9 cellular contexts compared by ENCODE assay signal in the genomic region with DNA sequence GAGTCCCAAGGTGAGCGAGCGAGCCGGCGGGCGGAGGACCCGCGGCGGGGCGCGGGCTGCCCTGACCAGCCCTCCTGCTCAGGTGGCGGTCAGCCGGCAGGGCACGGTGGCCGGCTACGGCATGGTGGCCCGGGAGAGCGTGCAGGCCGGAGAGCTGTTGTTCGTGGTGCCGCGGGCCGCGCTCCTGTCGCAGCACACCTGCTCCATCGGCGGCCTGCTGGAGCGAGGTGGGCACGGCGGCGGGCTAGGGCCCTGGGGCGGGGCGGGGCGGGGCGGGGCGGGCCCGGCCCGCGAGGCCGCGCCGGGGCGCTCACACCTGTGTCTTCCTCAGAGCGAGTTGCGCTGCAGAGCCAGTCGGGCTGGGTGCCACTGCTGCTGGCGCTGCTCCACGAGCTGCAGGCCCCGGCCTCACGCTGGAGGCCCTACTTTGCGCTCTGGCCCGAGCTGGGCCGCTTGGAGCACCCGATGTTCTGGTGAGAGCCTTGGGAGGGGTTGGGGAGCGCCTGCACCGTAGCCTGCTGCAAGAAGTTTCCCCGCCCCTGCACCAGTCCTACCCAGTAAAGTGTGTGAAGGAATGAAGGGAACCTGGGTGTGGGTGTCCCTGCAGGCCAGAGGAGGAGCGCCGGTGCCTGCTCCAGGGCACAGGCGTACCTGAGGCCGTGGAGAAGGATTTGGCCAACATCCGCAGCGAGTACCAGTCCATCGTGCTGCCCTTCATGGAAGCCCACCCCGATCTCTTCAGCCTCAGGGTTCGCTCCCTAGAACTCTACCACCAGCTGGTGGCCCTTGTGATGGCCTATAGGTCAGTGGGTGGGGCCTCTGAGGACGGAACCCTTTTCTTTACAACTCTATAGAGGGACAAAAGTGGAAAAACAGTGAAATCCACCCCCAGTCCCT. TPM values are rescaled to one million over a fixed set of nuclear protein-coding genes. Genes with fewer than 3 reads are reported as not detected.
A peak's percentile ranks its signal among the peaks of the same experiment; 100 is the strongest.
DNase-seq lines count a peak whose midpoint lies in the region; ATAC-seq, FAIRE-seq and TF ChIP-seq lines count a peak whose summit lies in the region.
"Had no signal": no experiment of that assay in that cellular context is flagged by ENCODE, and none has a peak within 500 bp of the region (broad histone marks: within the 10 kb centered on the region; RNA-seq: fewer than 3 reads in every experiment).

No MANE protein-coding gene starts in this region.

- CTCF ChIA-PET in activated CD4-positive, alpha-beta T cell treated with anti-CD3 and anti-CD28 coated beads, Interleukin-2, amount 10 ng/mL, durations not matched to agents 7 days and 5 days (lab: Charles Lee), result interaction anchor here (0.6 to 1.8 kb wide), 2 partner anchors 32 to 240 kb away, joined by 4 to 6 read pairs; no protein-coding TSS in a partner anchor
- CTCF ChIA-PET in endothelial cell of umbilical vein (lab: Charles Lee), result interaction anchor here (1.0 to 3.4 kb wide), 4 partner anchors 28 to 240 kb away, joined by 3 to 13 read pairs (median 6); no protein-coding TSS in a partner anchor

- peaks cover 45% of the 10 kb centered on the region for H3K4me1 Mint-ChIP-seq in activated CD4-positive, alpha-beta T cell treated with anti-CD3 and anti-CD28 coated beads, Interleukin-2, amount 10 ng/mL, durations not matched to agents 7 days and 5 days
- H3K4me1 Mint-ChIP-seq in naive B cell, result peaks cover 13 to 27% (median 23%) of the 10 kb centered on the region in 3 donors

- H3K4me1 ChIP-seq in HUES64 (ENCODE audit: insufficient read depth, low read length), result peaks cover 7% of the 10 kb centered on the region; the same call in 1 of the 2 replicates
- peaks cover 12% of the 10 kb centered on the region for H3K4me1 ChIP-seq in endothelial cell of umbilical vein (ENCODE audit: control insufficient read depth, extremely low read depth, insufficient read depth, low read length)

- H3K9ac ChIP-seq in HUES64 (ENCODE audit: low read depth, low read length) (peak overlapping the region; percentile 87), endothelial cell of umbilical vein (replicated peaks; ENCODE audit: extremely low read depth, insufficient read depth, low read length) (peak overlapping the region; percentile 59)

- no peak for TF ChIP-seq POLR2A in endothelial cell of umbilical vein (IDR thresholded peaks at IDR 0.05; ENCODE audit: low read depth, low read length)

- H3K27ac Mint-ChIP-seq in activated CD4-positive, alpha-beta T cell treated with anti-CD3 and anti-CD28 coated beads, Interleukin-2, amount 10 ng/mL, durations not matched to agents 7 days and 5 days, result peak overlapping the region; percentile 86
- H3K27ac Mint-ChIP-seq in naive B cell, result peak overlapping the region in 1 of 6 donors; percentile 85

- intact Hi-C loops in endothelial cell of umbilical vein (cut with micrococcal nuclease), result loop anchor here (5.0 kb wide), 1 partner anchor 111 kb away; a partner anchor contains a TSS

- ATAC-seq in GM21526 (IDR thresholded peaks at IDR 0.05; ENCODE audit: low FRiP score, unreplicated experiment) (peak; percentile 53), naive B cell (ENCODE audit: low read depth in 2 of 2) (peak; percentile 74)

- H3K9me3 ChIP-seq in HUES64 (ENCODE audit: insufficient read depth, low read depth, low read length) (no peaks in the 10 kb centered on the region), endothelial cell of umbilical vein (replicated peaks; ENCODE audit: control insufficient read depth, insufficient read depth, low read length) (no peaks in the 10 kb centered on the region)

- DNase-seq in G401 (ENCODE audit: low spot score) (peak; percentile 30), endothelial cell of umbilical vein (ENCODE audit: low read depth, low spot score) (no peak), naive B cell (peak; percentile 47), urothelium cell line (ENCODE audit: low spot score) (peak; percentile 54), hippocampal formation (lab: John Stamatoyannopoulos, UW) (no peak)
- DNase-seq in activated CD4-positive, alpha-beta T cell treated with anti-CD3 and anti-CD28 coated beads, Interleukin-2, amount 10 ng/mL, durations not matched to agents 7 days and 5 days, result peak; percentile 40

- FAIRE-seq in endothelial cell of umbilical vein (lab: Jason Lieb, UNC) (no peak), urothelium cell line (lab: Jason Lieb, UNC) (no peak)
- FAIRE-seq: TTC549 had no signal

- peak overlapping the region; percentile 56 for H3K4me2 ChIP-seq in endothelial cell of umbilical vein (ENCODE audit: insufficient read depth, low read length)

- H3K9me1 ChIP-seq in endothelial cell of umbilical vein (replicated peaks; ENCODE audit: control insufficient read depth, extremely low read depth, insufficient read depth, low read length), result no peaks in the 10 kb centered on the region

- H3K27me3 Mint-ChIP-seq in activated CD4-positive, alpha-beta T cell treated with anti-CD3 and anti-CD28 coated beads, Interleukin-2, amount 10 ng/mL, durations not matched to agents 7 days and 5 days, result no peaks in the 10 kb centered on the region
- H3K27me3 Mint-ChIP-seq in naive B cell, result no peaks in the 10 kb centered on the region

- TF ChIP-seq CTCF in endothelial cell of umbilical vein (IDR thresholded peaks at IDR 0.05; ENCODE audit: extremely low read depth in 1 of 2, insufficient read depth in 1 of 2, low read depth in 1 of 2, low read length in 2 of 2), result no peak

- H4K20me1 ChIP-seq in endothelial cell of umbilical vein (replicated peaks; ENCODE audit: control insufficient read depth, extremely low read depth, insufficient read depth, low read length), result no peaks in the 10 kb centered on the region

- peak overlapping the region; percentile 72 for H3K4me3 Mint-ChIP-seq in activated CD4-positive, alpha-beta T cell treated with anti-CD3 and anti-CD28 coated beads, Interleukin-2, amount 10 ng/mL, durations not matched to agents 7 days and 5 days
- peak overlapping the region; percentile 84 to 97 (median 94) for H3K4me3 Mint-ChIP-seq in naive B cell

- H3K36me3 Mint-ChIP-seq in activated CD4-positive, alpha-beta T cell treated with anti-CD3 and anti-CD28 coated beads, Interleukin-2, amount 10 ng/mL, durations not matched to agents 7 days and 5 days (ENCODE audit: low read depth), result peaks cover 27% of the 10 kb centered on the region
- peaks cover 0 to 11% of the 10 kb centered on the region in 2 donors for H3K36me3 Mint-ChIP-seq in naive B cell

- H3K9me3 Mint-ChIP-seq in activated CD4-positive, alpha-beta T cell treated with anti-CD3 and anti-CD28 coated beads, Interleukin-2, amount 10 ng/mL, durations not matched to agents 7 days and 5 days, result no peaks in the 10 kb centered on the region
- no peaks in the 10 kb centered on the region for H3K9me3 Mint-ChIP-seq in naive B cell

- H3K79me2 ChIP-seq in endothelial cell of umbilical vein (ENCODE audit: control insufficient read depth, insufficient read depth, low read length), result no peaks in the 10 kb centered on the region

- no peak overlapping the region for H2AFZ ChIP-seq in endothelial cell of umbilical vein (ENCODE audit: low read depth, low read length)

- peak overlapping the region; percentile 76 for H3K27ac ChIP-seq in HUES64 (ENCODE audit: low read depth, low read length)
- peak overlapping the region; percentile 50 for H3K27ac ChIP-seq in endothelial cell of umbilical vein (ENCODE audit: insufficient read depth, low read depth, low read length)

- dilution Hi-C loops in endothelial cell of umbilical vein (cut with MboI; ENCODE audit: extremely low pct_ligation_motif_present, low sequenced_read_pairs), result no loop called here

- H3K4me3 ChIP-seq in HUES64 (ENCODE audit: low read length), result peak overlapping the region; percentile 66
- peak overlapping the region; percentile 32 to 70 (median 63) for H3K4me3 ChIP-seq in endothelial cell of umbilical vein (replicated peaks in 1 of 3; ENCODE audit: insufficient read depth in 1 of 3, low read depth in 1 of 3, low read length in 3 of 3)

- in situ Hi-C loops in G401 (cut with HindIII; ENCODE audit: low sequenced_read_pairs), result no loop called here

- H3K27me3 ChIP-seq in HUES64 (ENCODE audit: insufficient read depth, low read length) (no peaks in the 10 kb centered on the region), endothelial cell of umbilical vein (ENCODE audit: control insufficient read depth in 2 of 2, insufficient read depth in 2 of 2, low read length in 2 of 2) (no peaks in the 10 kb centered on the region)

- peaks cover 48% of the 10 kb centered on the region for H3K36me3 ChIP-seq in HUES64 (ENCODE audit: insufficient read depth, low read length)
- peaks cover 22 to 35% of the 10 kb centered on the region in 2 experiments for H3K36me3 ChIP-seq in endothelial cell of umbilical vein (ENCODE audit: control insufficient read depth in 2 of 2, extremely low read depth in 1 of 2, insufficient read depth in 2 of 2, low read length in 2 of 2)

- POLR2A ChIA-PET in activated CD4-positive, alpha-beta T cell treated with anti-CD3 and anti-CD28 coated beads, Interleukin-2, amount 10 ng/mL, durations not matched to agents 7 days and 5 days (lab: Charles Lee), result no interaction called here
- POLR2A ChIA-PET in endothelial cell of umbilical vein (lab: Charles Lee), result no interaction called here

- BruUV-seq in endothelial cell of umbilical vein (replicated peaks; lab: Mats Ljungman, UMichigan), result no TSS peak

- WGBS in HUES64, result 12% methylated on average over 65 of the region's 66 CpGs

RNA-seq across cellular contexts. Expression of a gene that starts 0.8 kb away (rescaled TPM):
- total RNA-seq in G401 (2014; rRNA removed; shearing (Covaris generic)), result 18.6 and 21.3 TPM in 2 replicates
- 26.5 TPM for polyA plus RNA-seq in HUES64 (2013, experiment 1 of 2)
- polyA plus RNA-seq in HUES64 (2013, experiment 2 of 2), result 23.8 TPM
- 10 to 100 TPM; 14.7 to 15.3 TPM for total RNA-seq in activated CD4-positive, alpha-beta T cell treated with anti-CD3 and anti-CD28 coated beads, Interleukin-2, amount 10 ng/mL, durations not matched to agents 7 days and 5 days
- 10.4 and 16.4 TPM in 2 replicates for total RNA-seq in endothelial cell of umbilical vein
- polyA plus RNA-seq in endothelial cell of umbilical vein (10.1 and 10.2 TPM in 2 replicates), naive B cell (ENCODE audit: low read depth in 6 of 6) (1 to 10 TPM; 1.3 to 9.6 (median 7.6) TPM)
- 5.9 and 6.6 TPM in 2 replicates for polyA plus RNA-seq in endothelial cell of umbilical vein (2011; cell fraction: cytosol; rRNA removed)
- 46.9 and 47.4 TPM in 2 replicates for polyA plus RNA-seq in endothelial cell of umbilical vein (2011; cell fraction: nucleus; rRNA removed)
- 13.3 and 17.6 TPM in 2 replicates for polyA plus RNA-seq in endothelial cell of umbilical vein (2012)
- polyA minus RNA-seq in endothelial cell of umbilical vein, result 7.6 and 8.4 TPM in 2 replicates
- polyA minus RNA-seq in endothelial cell of umbilical vein (2011; cell fraction: cytosol; rRNA and poly(A)+ RNA removed), result 23.9 TPM
- 14.1 and 16.2 TPM in 2 replicates for polyA minus RNA-seq in endothelial cell of umbilical vein (2011; cell fraction: nucleus; rRNA and poly(A)+ RNA removed)

RNA-seq across cellular contexts. Expression of a gene that starts 16.2 kb away (rescaled TPM):
- total RNA-seq in G401 (2014; rRNA removed; shearing (Covaris generic)), result 9.5 and 11.8 TPM in 2 replicates
- 11.0 TPM for polyA plus RNA-seq in HUES64 (2013, experiment 1 of 2)
- 26.9 TPM for polyA plus RNA-seq in HUES64 (2013, experiment 2 of 2)
- under 1 TPM; 0.69 to 0.97 TPM for total RNA-seq in activated CD4-positive, alpha-beta T cell treated with anti-CD3 and anti-CD28 coated beads, Interleukin-2, amount 10 ng/mL, durations not matched to agents 7 days and 5 days
- 31.0 and 35.8 TPM in 2 replicates for total RNA-seq in endothelial cell of umbilical vein
- polyA plus RNA-seq in endothelial cell of umbilical vein (74.3 and 93.9 TPM in 2 replicates), naive B cell (ENCODE audit: low read depth in 6 of 6) (under 1 TPM in 3 of 6 donors, not detected in 3; 0.17 to 0.79 (median 0.27) TPM)
- 41.5 and 53.0 TPM in 2 replicates for polyA plus RNA-seq in endothelial cell of umbilical vein (2011; cell fraction: cytosol; rRNA removed)
- 130 and 182 TPM in 2 replicates for polyA plus RNA-seq in endothelial cell of umbilical vein (2011; cell fraction: nucleus; rRNA removed)
- polyA plus RNA-seq in endothelial cell of umbilical vein (2012), result 114 and 302 TPM in 2 replicates
- polyA minus RNA-seq in endothelial cell of umbilical vein, result 94.8 and 120 TPM in 2 replicates
- not detected for polyA minus RNA-seq in endothelial cell of umbilical vein (2011; cell fraction: cytosol; rRNA and poly(A)+ RNA removed)
- polyA minus RNA-seq in endothelial cell of umbilical vein (2011; cell fraction: nucleus; rRNA and poly(A)+ RNA removed), result 48.8 and 84.2 TPM in 2 replicates

Comparison
In these comparisons a context has a peak if more than half of its experiments do, and no peak if none do; other contexts are left out.
1. DNase-seq: peak in G401 (single experiment), activated CD4-positive, alpha-beta T cell treated with anti-CD3 and anti-CD28 coated beads, Interleukin-2, amount 10 ng/mL, durations not matched to agents 7 days and 5 days (single experiment), naive B cell (single experiment) and urothelium cell line (single experiment); none in endothelial cell of umbilical vein (single experiment) and hippocampal formation (0 of 2).